ENCODE assay signal across 29 cellular contexts in the genomic region with DNA sequence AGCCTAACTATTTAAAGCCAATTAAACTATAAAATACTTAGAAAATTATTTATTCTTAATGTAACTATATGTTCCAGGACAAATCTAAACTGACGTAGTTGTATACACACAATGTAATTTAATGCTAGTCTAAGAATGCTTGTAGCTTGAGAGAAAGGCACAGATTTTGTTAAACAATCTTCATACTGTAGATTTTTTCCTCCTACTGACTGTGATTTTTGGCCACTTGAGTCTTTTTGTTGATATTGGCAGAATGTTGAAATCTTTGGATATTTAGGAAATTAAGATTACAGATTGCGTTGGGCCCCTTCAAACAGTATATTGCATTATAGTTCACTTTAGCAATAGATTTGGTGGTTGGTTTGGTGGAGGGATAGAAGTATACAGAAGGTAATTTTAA.
"Had no signal": no experiment of that assay in that cellular context is flagged by ENCODE, and none has a peak within 500 bp of the region (broad histone marks: within the 10 kb centered on the region; RNA-seq: fewer than 3 reads in every experiment).

No MANE protein-coding gene starts in this region.

- DNase-seq: activated CD4-positive, alpha-beta T cell treated with anti-CD3 and anti-CD28 coated beads, Interleukin-2, amount 10 ng/mL, durations not matched to agents 24 days and 14 days; activated CD4-positive, alpha-beta T cell treated with anti-CD3 and anti-CD28 coated beads, Interleukin-2, amount 50 U/mL, for 4 hours; activated CD8-positive, alpha-beta T cell treated with anti-CD3 and anti-CD28 coated beads for 36 hours; activated effector memory CD4-positive, alpha-beta T cell treated with anti-CD3 and anti-CD28 coated beads, Interleukin-2, amount 50 U/mL, for 16 hours; activated naive CD4-positive, alpha-beta T cell; activated naive CD4-positive, alpha-beta T cell treated with anti-CD3 and anti-CD28 coated beads, Interleukin-2, amount 50 U/mL, for 16 hours; activated naive CD8-positive, alpha-beta T cell treated with anti-CD3 and anti-CD28 coated beads for 36 hours; activated T-cell treated with anti-CD3 and anti-CD28 coated beads, Interleukin-2, amount 50 U/mL, for 1 hour; activated T-cell treated with anti-CD3 and anti-CD28 coated beads, Interleukin-2, amount 50 U/mL, for 72 hours; amygdala; body of pancreas; Kasumi-1; KG1; MG63; MV-4-11; NCI-H1092; NCI-H1436 treated with DMSO at 0.1 percent for 48 hours; NCI-H1694 treated with DMSO at 0.1 percent for 48 hours; NCI-H2029; NCI-H345; NCI-H524 treated with DMSO at 0.1 percent for 48 hours; SHP77 treated with DMSO at 0.1 percent for 48 hours; SK-N-SH; T-cell; T-helper 17 cell; T-helper 9 cell had no signal

- H3K9me3 ChIP-seq: ascending aorta, body of pancreas, breast epithelium, MG63, SJSA1, SK-N-SH had no signal

- H3K9ac ChIP-seq: SK-N-SH had no signal

- H3K36me3 ChIP-seq: ascending aorta, breast epithelium, MG63, SJSA1 had no signal

- H3K27me3 ChIP-seq: ascending aorta, body of pancreas, breast epithelium, MG63, SJSA1 had no signal

- H3K4me3 ChIP-seq: ascending aorta, body of pancreas, breast epithelium, MG63, SJSA1 had no signal

- H3K4me1 ChIP-seq: body of pancreas, breast epithelium had no signal
